8 cellular contexts compared by ENCODE assay signal in the genomic region with DNA sequence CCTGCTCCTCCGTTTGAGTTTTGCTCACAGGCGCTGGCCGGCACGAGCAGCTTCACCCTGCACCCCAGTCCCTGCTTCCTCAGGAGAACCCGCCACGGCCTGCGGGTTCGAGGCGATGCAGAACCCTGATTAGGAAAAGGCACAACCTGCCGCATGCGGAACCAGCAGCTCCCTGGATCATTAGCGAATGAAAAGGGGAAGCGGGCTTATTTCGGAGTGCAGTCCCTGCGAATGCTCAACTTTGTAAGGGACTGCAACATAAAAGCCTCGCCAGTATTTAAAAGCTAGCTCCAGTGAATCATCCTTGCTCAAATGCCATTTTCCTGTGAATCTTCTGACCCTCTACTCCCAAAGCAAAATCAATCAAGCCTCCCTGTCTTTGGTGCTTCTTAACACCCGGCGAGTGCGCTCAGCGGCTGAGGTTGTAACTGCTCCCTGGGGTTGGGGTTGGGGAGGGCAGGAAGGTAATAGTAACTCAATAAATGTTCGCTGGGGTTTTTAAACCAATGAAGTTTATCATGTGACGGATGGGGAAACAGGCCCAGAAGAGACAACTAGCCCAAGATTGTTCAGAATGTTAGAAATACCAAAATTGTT. TPM values are rescaled to one million over a fixed set of nuclear protein-coding genes. Genes with fewer than 3 reads are reported as not detected.
A peak's percentile ranks its signal among the peaks of the same experiment; 100 is the strongest.
DNase-seq lines count a peak whose midpoint lies in the region; ATAC-seq and TF ChIP-seq lines count a peak whose summit lies in the region.

No MANE protein-coding gene starts in this region.

- intact Hi-C loops in esophagus squamous epithelium (cut with DNase I): no loop called here

- H3K4me1 ChIP-seq in esophagus squamous epithelium: peaks cover 11 to 46% (median 14%) of the 10 kb centered on the region in 3 donors

- CTCF ChIA-PET in AG04450 (lab: Charles Lee): interaction anchor here (0.8 kb wide), 1 partner anchor 139 kb away, joined by 3 read pairs; no protein-coding TSS in a partner anchor
- CTCF ChIA-PET in WTC11 (lab: Charles Lee): interaction anchor here (1.2 to 1.9 kb wide), 4 partner anchors 15 to 249 kb away, joined by 3 to 14 read pairs (median 7); a partner anchor contains a TSS

- peaks cover 3% of the 10 kb centered on the region; the same call in 1 of the 2 replicates for H3K27me3 Mint-ChIP-seq in WTC11 (ENCODE audit: low read depth)

- H3K36me3 ChIP-seq in esophagus squamous epithelium: no peaks in the 10 kb centered on the region

- peaks cover 24% of the 10 kb centered on the region for H3K36me3 Mint-ChIP-seq in WTC11

- ATAC-seq in GM19025 (IDR thresholded peaks at IDR 0.05; ENCODE audit: low read depth, unreplicated experiment) (peak; percentile 20), HG03439 (IDR thresholded peaks at IDR 0.05; ENCODE audit: unreplicated experiment) (peak; percentile 11), WTC11 (peak; percentile 14)

- peaks cover 7% of the 10 kb centered on the region for H3K9me3 Mint-ChIP-seq in WTC11

- peak overlapping the region; percentile 92 for H3K4me3 ChIP-seq in AG04450 (ENCODE audit: low read depth, low read length)
- peak overlapping the region; percentile 80 to 99 (median 88) for H3K4me3 ChIP-seq in esophagus squamous epithelium

- peaks cover 31% of the 10 kb centered on the region for H3K4me1 Mint-ChIP-seq in WTC11

- peak overlapping the region; percentile 92 for H3K4me3 Mint-ChIP-seq in WTC11

- peak overlapping the region; percentile 47 for H3K27ac ChIP-seq in AG04450 (ENCODE audit: low read depth, low read length)
- peak overlapping the region; percentile 92 to 97 (median 96) for H3K27ac ChIP-seq in esophagus squamous epithelium

- DNase-seq in AG04450 (ENCODE audit: low read depth, low spot score) (no peak), WTC11 (ENCODE audit: low spot score) (no peak), esophagus squamous epithelium (lab: John Stamatoyannopoulos, UW) (no peak), occipital lobe (lab: John Stamatoyannopoulos, UW) (peak; percentile 68), NCI-H226 (no peak), NCI-H69 (lab: John Stamatoyannopoulos, UW) (no peak)

- no peak for TF ChIP-seq POLR2A in esophagus squamous epithelium (IDR thresholded peaks at IDR 0.05)

- TF ChIP-seq CTCF in AG04450 (IDR thresholded peaks at IDR 0.05; ENCODE audit: low read depth, low read length): no peak
- no peak for TF ChIP-seq CTCF in WTC11 (IDR thresholded peaks at IDR 0.05)
- TF ChIP-seq CTCF in esophagus squamous epithelium (IDR thresholded peaks at IDR 0.05): no peak

- no peaks in the 10 kb centered on the region for H3K27me3 ChIP-seq in AG04450 (ENCODE audit: control insufficient read depth, insufficient read depth, low read length)
- no peaks in the 10 kb centered on the region for H3K27me3 ChIP-seq in esophagus squamous epithelium

- POLR2A ChIA-PET in AG04450 (lab: Yijun Ruan, JAX): no interaction called here
- POLR2A ChIA-PET in WTC11 (lab: Charles Lee): interaction anchor here (1.2 kb wide), 1 partner anchor 31 kb away, joined by 3 read pairs; a partner anchor contains a TSS

- 29 to 53% methylated on average over 5 to 9 of the region's 22 CpGs for WGBS in esophagus squamous epithelium, 2 donors

- H3K27ac Mint-ChIP-seq in WTC11: peak overlapping the region; percentile 97

- H3K9me3 ChIP-seq in AG04450 (ENCODE audit: control insufficient read depth, insufficient read depth, low read length): peaks cover 4% of the 10 kb centered on the region
- no peaks in the 10 kb centered on the region for H3K9me3 ChIP-seq in esophagus squamous epithelium

TF ChIP-seq in WTC11, 78 proteins besides CTCF, POLR2A, EP300 and RAD21:
- TF ChIP-seq, protein P1, sequence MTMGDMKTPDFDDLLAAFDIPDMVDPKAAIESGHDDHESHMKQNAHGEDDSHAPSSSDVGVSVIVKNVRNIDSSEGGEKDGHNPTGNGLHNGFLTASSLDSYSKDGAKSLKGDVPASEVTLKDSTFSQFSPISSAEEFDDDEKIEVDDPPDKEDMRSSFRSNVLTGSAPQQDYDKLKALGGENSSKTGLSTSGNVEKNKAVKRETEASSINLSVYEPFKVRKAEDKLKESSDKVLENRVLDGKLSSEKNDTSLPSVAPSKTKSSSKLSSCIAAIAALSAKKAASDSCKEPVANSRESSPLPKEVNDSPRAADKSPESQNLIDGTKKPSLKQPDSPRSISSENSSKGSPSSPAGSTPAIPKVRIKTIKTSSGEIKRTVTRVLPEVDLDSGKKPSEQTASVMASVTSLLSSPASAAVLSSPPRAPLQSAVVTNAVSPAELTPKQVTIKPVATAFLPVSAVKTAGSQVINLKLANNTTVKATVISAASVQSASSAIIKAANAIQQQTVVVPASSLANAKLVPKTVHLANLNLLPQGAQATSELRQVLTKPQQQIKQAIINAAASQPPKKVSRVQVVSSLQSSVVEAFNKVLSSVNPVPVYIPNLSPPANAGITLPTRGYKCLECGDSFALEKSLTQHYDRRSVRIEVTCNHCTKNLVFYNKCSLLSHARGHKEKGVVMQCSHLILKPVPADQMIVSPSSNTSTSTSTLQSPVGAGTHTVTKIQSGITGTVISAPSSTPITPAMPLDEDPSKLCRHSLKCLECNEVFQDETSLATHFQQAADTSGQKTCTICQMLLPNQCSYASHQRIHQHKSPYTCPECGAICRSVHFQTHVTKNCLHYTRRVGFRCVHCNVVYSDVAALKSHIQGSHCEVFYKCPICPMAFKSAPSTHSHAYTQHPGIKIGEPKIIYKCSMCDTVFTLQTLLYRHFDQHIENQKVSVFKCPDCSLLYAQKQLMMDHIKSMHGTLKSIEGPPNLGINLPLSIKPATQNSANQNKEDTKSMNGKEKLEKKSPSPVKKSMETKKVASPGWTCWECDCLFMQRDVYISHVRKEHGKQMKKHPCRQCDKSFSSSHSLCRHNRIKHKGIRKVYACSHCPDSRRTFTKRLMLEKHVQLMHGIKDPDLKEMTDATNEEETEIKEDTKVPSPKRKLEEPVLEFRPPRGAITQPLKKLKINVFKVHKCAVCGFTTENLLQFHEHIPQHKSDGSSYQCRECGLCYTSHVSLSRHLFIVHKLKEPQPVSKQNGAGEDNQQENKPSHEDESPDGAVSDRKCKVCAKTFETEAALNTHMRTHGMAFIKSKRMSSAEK (CRISPR knock-in tag; IDR thresholded peaks at IDR 0.05; ENCODE audit: borderline replicate concordance): no peak
- TF ChIP-seq SMAD4 (CRISPR knock-in tag; IDR thresholded peaks at IDR 0.05): 0 out of 2 replicates have a peak, but pooled peaks have one; percentile 23
- TF ChIP-seq NR2C2 (CRISPR knock-in tag; IDR thresholded peaks at IDR 0.05): no peak
- TF ChIP-seq PRRX2 (CRISPR knock-in tag; IDR thresholded peaks at IDR 0.05): no peak
- TF ChIP-seq, protein P2, sequence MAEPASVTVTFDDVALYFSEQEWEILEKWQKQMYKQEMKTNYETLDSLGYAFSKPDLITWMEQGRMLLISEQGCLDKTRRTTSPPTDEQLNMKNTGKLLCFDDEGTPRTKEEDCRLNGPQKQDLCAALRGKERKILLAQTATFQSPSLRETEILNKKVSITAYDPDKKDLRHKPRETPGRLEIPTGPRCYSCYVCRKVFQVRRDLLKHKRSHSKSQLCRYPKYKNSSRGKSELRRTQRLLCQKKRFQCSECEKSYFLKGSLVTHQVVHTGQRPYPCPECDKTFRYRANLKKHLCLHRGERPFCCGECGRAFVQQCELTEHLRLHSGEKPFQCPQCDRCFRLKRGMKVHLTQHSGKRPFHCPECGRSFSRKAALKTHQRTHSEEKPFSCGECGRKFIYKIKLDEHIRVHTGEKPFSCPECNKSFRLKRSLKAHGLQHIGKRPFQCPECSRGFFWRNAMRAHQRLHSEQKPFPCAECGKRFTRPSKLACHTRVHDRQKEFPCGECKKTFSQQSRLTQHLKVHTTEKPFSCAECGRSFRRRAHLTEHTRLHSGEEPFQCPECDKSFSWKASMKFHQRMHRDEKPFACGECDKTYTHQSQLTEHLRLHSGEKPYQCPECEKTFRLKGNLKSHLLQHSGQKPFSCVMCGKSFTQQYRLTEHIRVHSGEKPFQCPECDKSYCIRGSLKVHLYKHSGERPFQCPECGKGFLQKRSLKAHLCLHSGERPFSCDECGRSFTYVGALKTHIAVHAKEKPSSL (CRISPR knock-in tag; conservative IDR thresholded peaks at IDR 0.05): no peak
- 0 out of 2 replicates have a peak, but pooled peaks have one; percentile 14 for TF ChIP-seq CREM (CRISPR knock-in tag; IDR thresholded peaks at IDR 0.05)
- no peak for TF ChIP-seq ZNF416 (CRISPR knock-in tag; IDR thresholded peaks at IDR 0.05)
- TF ChIP-seq HMGA2 (CRISPR knock-in tag; IDR thresholded peaks at IDR 0.05): no peak
- 0 out of 2 replicates have a peak, but pooled peaks have one; percentile 7 for TF ChIP-seq NR1H2 (CRISPR knock-in tag; IDR thresholded peaks at IDR 0.05)

RNA-seq across cellular contexts. Expression of a gene that starts 0.7 kb away (rescaled TPM):
- polyA plus RNA-seq in AG04450 (2011; rRNA removed): 26.8 and 33.2 TPM in 2 replicates
- 40.6 and 45.7 TPM in 2 replicates for polyA minus RNA-seq in AG04450 (2011; rRNA and poly(A)+ RNA removed)
- total RNA-seq in WTC11 (2021) (29.9 to 33.6 TPM (median 33.2 TPM) in 3 replicates), esophagus squamous epithelium (10 to 100 TPM in 3 of 4 donors, 1 to 10 TPM in 1; 8.2 to 24.6 (median 16.4) TPM), occipital lobe (43.4 TPM)

RNA-seq across cellular contexts. Expression of a gene that starts 30.9 kb away (rescaled TPM):
- polyA plus RNA-seq in AG04450 (2011; rRNA removed): 47.2 and 56.4 TPM in 2 replicates
- polyA minus RNA-seq in AG04450 (2011; rRNA and poly(A)+ RNA removed): 69.2 and 80.5 TPM in 2 replicates
- total RNA-seq in WTC11 (2021) (91.9 to 103 TPM (median 93.4 TPM) in 3 replicates), esophagus squamous epithelium (10 to 100 TPM; 13.8 to 29.6 (median 19.0) TPM), occipital lobe (49.1 TPM)
